10 cellular contexts compared by ENCODE assay signal in genomic region chr4:128776794-128777216, GRCh38. TPM values are rescaled to one million over a fixed set of nuclear protein-coding genes. Genes with fewer than 3 reads are reported as not detected.
DNase-seq lines count a peak whose midpoint lies in the region; TF ChIP-seq lines count a peak whose summit lies in the region.
"Had no signal": no experiment of that assay in that cellular context is flagged by ENCODE, and none has a peak within 500 bp of the region (broad histone marks: within the 10 kb centered on the region; RNA-seq: fewer than 3 reads in every experiment).

No MANE protein-coding gene starts in this region.

- H3K4me1 Mint-ChIP-seq in nephron: peaks cover 9% of the 10 kb centered on the region
- H3K4me1 Mint-ChIP-seq in immature natural killer cell: no peaks in the 10 kb centered on the region

- H3K27ac Mint-ChIP-seq in nephron (peak overlapping the region; percentile 31 to 58 (median 37)), immature natural killer cell (no peak overlapping the region)

- DNase-seq in DMS79 (lab: John Stamatoyannopoulos, UW) (peak; percentile 71), NCI-H187 treated with DMSO at 0.1 percent for 48 hours (lab: John Stamatoyannopoulos, UW) (peak; percentile 64), cardiac fibroblast (ENCODE audit: low read depth in 2 of 2) (peak; percentile 91 to 93), NCI-H2227 (lab: John Stamatoyannopoulos, UW; ENCODE audit: unreplicated experiment) (no peak), immature natural killer cell (no peak), NCI-H2081 treated with DMSO at 0.1 percent for 48 hours (lab: John Stamatoyannopoulos, UW) (no peak), GM19238 (ENCODE audit: insufficient read length, low spot score) (no peak)
- DNase-seq: esophagus squamous epithelium; stimulated activated CD4-positive, alpha-beta T cell treated with anti-CD3 and anti-CD28 coated beads, Interleukin-2, amount 100 ng/mL, for 24 hours had no signal

- no peaks in the 10 kb centered on the region for H3K9me3 Mint-ChIP-seq in nephron
- H3K9me3 Mint-ChIP-seq in immature natural killer cell: no peaks in the 10 kb centered on the region

- no peak overlapping the region for H3K4me3 ChIP-seq in cardiac fibroblast (replicated peaks in 1 of 2; ENCODE audit: low read depth in 2 of 2, low read length in 2 of 2)
- H3K4me3 ChIP-seq: esophagus squamous epithelium had no signal

- H3K27me3 Mint-ChIP-seq in nephron (ENCODE audit: low read depth) (no peaks in the 10 kb centered on the region), immature natural killer cell (ENCODE audit: low read depth in 3 of 3) (peaks cover 0 to 2% (median 1%) of the 10 kb centered on the region in 3 donors)

- no peak for TF ChIP-seq CTCF in cardiac fibroblast (IDR thresholded peaks at IDR 0.05; ENCODE audit: low read depth, low read length)
- TF ChIP-seq CTCF in nephron (IDR thresholded peaks at IDR 0.05; ENCODE audit: unreplicated experiment in 3 of 3): no peak

- no peaks in the 10 kb centered on the region for H3K36me3 Mint-ChIP-seq in nephron (ENCODE audit: low read depth)
- no peaks in the 10 kb centered on the region for H3K36me3 Mint-ChIP-seq in immature natural killer cell

- H3K4me3 Mint-ChIP-seq in nephron: no peak overlapping the region
- no peak overlapping the region for H3K4me3 Mint-ChIP-seq in immature natural killer cell

RNA-seq across cellular contexts. Expression of gene JADE1, which starts 32.7 kb away (rescaled TPM):
- 10 to 100 TPM; 31.4 to 49.3 (median 42.0) TPM for polyA plus RNA-seq in immature natural killer cell

Comparison
In these comparisons a context has a peak if more than half of its experiments do, and no peak if none do; other contexts are left out.
1. DNase-seq: peak in DMS79 (single experiment), NCI-H187 treated with DMSO at 0.1 percent for 48 hours (single experiment) and cardiac fibroblast (2 of 2); none in NCI-H2227 (single experiment), immature natural killer cell (0 of 3), NCI-H2081 treated with DMSO at 0.1 percent for 48 hours (single experiment) and GM19238 (single experiment).
2. H3K27ac Mint-ChIP-seq: peak in nephron (3 of 3); none in immature natural killer cell (0 of 6).